Comparison of ENCODE assay signal across 8 cellular contexts in the genomic region with DNA sequence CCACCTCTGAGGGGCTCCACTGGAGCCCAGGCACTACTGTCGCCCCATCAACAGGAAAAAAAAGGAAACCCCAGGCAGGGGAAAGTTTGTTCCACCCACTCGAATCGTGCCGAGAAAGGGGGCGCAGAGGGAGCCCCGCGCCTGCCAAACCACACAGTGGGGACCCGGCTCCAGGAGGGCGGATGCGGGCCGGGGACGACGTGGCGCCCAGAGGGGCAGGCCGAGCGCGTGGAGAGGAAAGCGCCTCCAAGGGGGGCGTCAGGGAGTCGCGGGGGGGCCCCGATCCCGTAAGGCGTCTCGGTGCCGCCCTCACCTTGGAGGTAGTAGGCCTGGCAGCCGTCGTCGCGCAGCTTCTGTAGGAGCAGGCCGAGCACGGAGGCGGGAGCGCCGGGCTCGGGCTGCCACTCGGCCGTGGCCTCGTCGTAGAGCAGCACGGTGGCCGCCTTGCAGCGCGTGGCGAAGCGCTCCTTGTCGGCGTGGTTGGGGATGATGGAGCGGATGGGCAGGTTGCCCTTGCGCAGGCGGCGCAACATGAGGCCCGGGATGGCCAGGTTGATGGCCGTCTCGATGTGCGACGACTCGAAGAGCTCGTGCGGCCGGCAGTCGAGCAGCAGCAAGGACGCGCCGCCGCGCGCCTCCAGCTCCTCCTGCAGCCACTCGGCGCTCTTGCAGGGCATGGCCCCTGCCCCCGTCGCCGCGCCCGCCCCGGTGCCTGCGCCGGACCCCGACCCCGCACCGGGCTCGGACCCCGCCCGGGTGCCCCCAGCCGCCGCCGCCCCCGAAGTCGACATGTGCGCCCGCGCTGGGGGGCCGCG. TPM values are rescaled to one million over a fixed set of nuclear protein-coding genes. Genes with fewer than 3 reads are reported as not detected.
DNase-seq lines count a peak whose midpoint lies in the region; ATAC-seq and TF ChIP-seq lines count a peak whose summit lies in the region.

No MANE protein-coding gene starts in this region.

- peak in 2 of 3 experiments; percentile 23 to 26 for TF ChIP-seq CTCF in ascending aorta (IDR thresholded peaks at IDR 0.05)

- peak overlapping the region; percentile 69 to 95 for H3K4me3 ChIP-seq in ascending aorta
- peak overlapping the region; percentile 68 for H3K4me3 ChIP-seq in iPS DF 6.9 (ENCODE audit: low read length)
- peak overlapping the region; percentile 58 to 95 (median 91) for H3K4me3 ChIP-seq in skin epidermis

- ATAC-seq in HG03064 (IDR thresholded peaks at IDR 0.05; ENCODE audit: low read depth, unreplicated experiment) (peak; percentile 9), SK-N-SH treated with all-trans-retinoic acid at 6 μM for 48 hours (peak; percentile 18)

- intact Hi-C loops in ascending aorta (cut with DNase I), result loop anchor here (2.0 to 10.0 kb wide), 3 partner anchors 89 to 219 kb away; partner anchors contain the start of genes PARP3 and WDR82

- H3K4me1 ChIP-seq in ascending aorta (peaks cover 22 to 42% of the 10 kb centered on the region in 2 donors), iPS DF 6.9 (ENCODE audit: control insufficient read depth, insufficient read depth, low read length) (peaks cover 7% of the 10 kb centered on the region)

- H3K36me3 ChIP-seq in ascending aorta, result peaks cover 25 to 27% of the 10 kb centered on the region in 2 donors
- H3K36me3 ChIP-seq in iPS DF 6.9 (ENCODE audit: control insufficient read depth, insufficient read depth, low read length), result peaks cover 12% of the 10 kb centered on the region

- H3K27ac ChIP-seq in ascending aorta, result peak overlapping the region; percentile 88 to 92
- no peak overlapping the region for H3K27ac ChIP-seq in iPS DF 6.9 (ENCODE audit: low read length)
- peak overlapping the region; percentile 71 to 99 (median 96) for H3K27ac ChIP-seq in skin epidermis

- no CpG with 5 or more reads among the region's 94 CpGs for WGBS in iPS DF 6.9 (ENCODE audit: insufficient coverage, insufficient read length)

- no peaks in the 10 kb centered on the region for H3K9me3 ChIP-seq in ascending aorta
- no peaks in the 10 kb centered on the region for H3K9me3 ChIP-seq in iPS DF 6.9 (ENCODE audit: control insufficient read depth, insufficient read depth, low read length)

- H3K27me3 ChIP-seq in ascending aorta (no peaks in the 10 kb centered on the region), iPS DF 6.9 (ENCODE audit: control insufficient read depth, insufficient read depth, low read length) (no peaks in the 10 kb centered on the region)

- DNase-seq in NCI-H510A (lab: John Stamatoyannopoulos, UW) (peak; percentile 17), NCI-H510A treated with DMSO at 0.1 percent for 48 hours (lab: John Stamatoyannopoulos, UW) (no peak), ascending aorta (ENCODE audit: low spot score in 2 of 2) (no peak), iPS DF 6.9 (ENCODE audit: low read depth, low spot score) (no peak), DMS114 treated with DMSO at 0.1 percent for 48 hours (lab: John Stamatoyannopoulos, UW; ENCODE audit: unreplicated experiment) (no peak)

TF ChIP-seq in SK-N-SH treated with all-trans-retinoic acid at 6 μM for 48 hours, 23 proteins besides CTCF, POLR2A, EP300 and RAD21:
- TF ChIP-seq GLIS3 (CRISPR knock-in tag; IDR thresholded peaks at IDR 0.05), result no peak
- TF ChIP-seq PATZ1 (CRISPR knock-in tag; IDR thresholded peaks at IDR 0.05; ENCODE audit: borderline replicate concordance), result no peak; the same call in 1 of the 2 replicates
- 0 out of 2 replicates have a peak, but pooled peaks have one; percentile 36 for TF ChIP-seq ZFP3 (CRISPR knock-in tag; IDR thresholded peaks at IDR 0.05)
- TF ChIP-seq ESRRG (CRISPR knock-in tag; IDR thresholded peaks at IDR 0.05), result no peak

RNA-seq across cellular contexts. Expression of gene DUSP7, which starts 0.6 kb away (rescaled TPM):
- 76.5 TPM for total RNA-seq in ascending aorta
